In the genomic region with DNA sequence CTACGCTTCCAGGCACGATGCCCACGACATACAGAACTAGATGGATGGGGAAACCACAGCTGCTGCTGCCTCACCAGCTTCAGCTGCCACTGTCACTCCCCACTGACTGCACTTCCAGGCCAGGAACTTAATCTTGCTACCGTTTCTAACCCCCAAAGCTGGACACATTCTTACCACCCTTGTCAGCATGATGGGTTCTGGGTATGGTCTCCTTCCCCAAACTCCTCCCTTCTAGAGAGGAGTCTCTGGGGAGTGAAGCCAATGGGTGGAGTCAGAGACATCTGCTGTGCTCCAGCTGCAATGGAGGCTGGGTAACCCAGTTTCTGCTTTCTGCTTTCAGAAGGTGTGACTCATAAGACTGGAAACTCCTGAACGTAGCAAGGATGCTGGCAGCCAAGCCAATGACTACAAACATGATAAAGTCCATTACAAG, we compare ENCODE assay signal across 8 cellular contexts.
DNase-seq lines count a peak whose midpoint lies in the region; ATAC-seq and TF ChIP-seq lines count a peak whose summit lies in the region.

No MANE protein-coding gene starts in this region.

- DNase-seq in SK-MEL-5 (ENCODE audit: low read depth, low spot score) (peak; percentile 4), heart right ventricle (no peak), stromal cell of bone marrow (ENCODE audit: low read depth) (peak; percentile 93), NCI-H2029 (lab: John Stamatoyannopoulos, UW) (no peak)

- intact Hi-C loops in heart right ventricle (cut with DNase I) = loop anchor here in 1 of 10 donors (10.0 kb wide), 1 partner anchor 115 kb away; no protein-coding TSS in a partner anchor

- peaks cover 0 to 7% (median 0%) of the 10 kb centered on the region in 11 experiments; a peak in 1 of 22 replicates for H3K9me3 ChIP-seq in BLaER1 treated with 17β-estradiol and CSF1 and Interleukin-3, amounts not matched to agents 10 nM and 100 nM (replicated peaks in 1 of 11)
- H3K9me3 ChIP-seq in heart right ventricle = no peaks in the 10 kb centered on the region

- peak; percentile 71 for ATAC-seq in GM19025 (IDR thresholded peaks at IDR 0.05; ENCODE audit: low read depth, unreplicated experiment)
- ATAC-seq in HG03108 (IDR thresholded peaks at IDR 0.05; ENCODE audit: unreplicated experiment) = peak; percentile 88
- ATAC-seq in heart right ventricle = peak; percentile 27 to 87 (median 60)
- ATAC-seq in HG02840 (IDR thresholded peaks at IDR 0.05; ENCODE audit: low FRiP score, unreplicated experiment) = no peak

- peak overlapping the region; percentile 55 to 85 (median 71) for H3K4me2 ChIP-seq in BLaER1 treated with 17β-estradiol and CSF1 and Interleukin-3, amounts not matched to agents 10 nM and 100 nM

- WGBS in heart right ventricle, 2 donors = 64 to 67% methylated on average over 5 of the region's 5 CpGs

- in situ Hi-C loops in SK-MEL-5 (cut with HindIII; ENCODE audit: low pct_unique_long_range_greater_than_20kb, low sequenced_read_pairs) = no loop called here

- no peaks in the 10 kb centered on the region for H3K27me3 ChIP-seq in BLaER1 treated with 17β-estradiol and CSF1 and Interleukin-3, amounts not matched to agents 10 nM and 100 nM
- peaks cover 0 to 33% (median 11%) of the 10 kb centered on the region in 7 donors for H3K27me3 ChIP-seq in heart right ventricle

- peak overlapping the region in 7 of 11 experiments; percentile 12 to 50 (median 37); a peak in 10 of 22 replicates for H3K9ac ChIP-seq in BLaER1 treated with 17β-estradiol and CSF1 and Interleukin-3, amounts not matched to agents 10 nM and 100 nM

- H3K36me3 ChIP-seq in BLaER1 treated with 17β-estradiol and CSF1 and Interleukin-3, amounts not matched to agents 10 nM and 100 nM = no peaks in the 10 kb centered on the region
- no peaks in the 10 kb centered on the region for H3K36me3 ChIP-seq in heart right ventricle

- H3K27ac ChIP-seq in BLaER1 treated with 17β-estradiol and CSF1 and Interleukin-3, amounts not matched to agents 10 nM and 100 nM = peak overlapping the region in 10 of 11 experiments; percentile 46 to 81 (median 69); a peak in 20 of 22 replicates
- H3K27ac ChIP-seq in heart right ventricle = peak overlapping the region in 1 of 10 donors; percentile 76

- no peaks in the 10 kb centered on the region; a peak in 1 of 22 replicates for H4K20me1 ChIP-seq in BLaER1 treated with 17β-estradiol and CSF1 and Interleukin-3, amounts not matched to agents 10 nM and 100 nM

- TF ChIP-seq CTCF in heart right ventricle (IDR thresholded peaks at IDR 0.05) = no peak

- peaks cover 46 to 58% (median 50%) of the 10 kb centered on the region in 10 experiments for H3K4me1 ChIP-seq in BLaER1 treated with 17β-estradiol and CSF1 and Interleukin-3, amounts not matched to agents 10 nM and 100 nM
- H3K4me1 ChIP-seq in heart right ventricle = peaks cover 0 to 13% (median 0%) of the 10 kb centered on the region in 9 donors

- H3K4me3 ChIP-seq in BLaER1 treated with 17β-estradiol and CSF1 and Interleukin-3, amounts not matched to agents 10 nM and 100 nM = no peak overlapping the region
- H3K4me3 ChIP-seq in heart right ventricle = no peak overlapping the region

Comparison
In these comparisons a context has a peak if more than half of its experiments do, and no peak if none do; other contexts are left out.
1. DNase-seq: peak in SK-MEL-5 (single experiment) and stromal cell of bone marrow (single experiment); none in heart right ventricle (0 of 2) and NCI-H2029 (single experiment).